ENCODE assay signal across 1 cellular context in genomic region chr5:159263569-159263905, GRCh38.
TF ChIP-seq lines count a peak whose summit lies in the region.

No MANE protein-coding gene starts in this region.

TF ChIP-seq in HEK293, 187 proteins besides CTCF, POLR2A, EP300 and RAD21 (continued from another document):
- TF ChIP-seq ZBTB10 (tag by site-specific recombination; IDR thresholded peaks at IDR 0.05) = no peak
- TF ChIP-seq ZNF792 (tag by site-specific recombination; IDR thresholded peaks at IDR 0.05) = no peak
- no peak for TF ChIP-seq ZSCAN23 (tag by site-specific recombination; IDR thresholded peaks at IDR 0.05)
